13 cellular contexts compared by ENCODE assay signal in the genomic region with DNA sequence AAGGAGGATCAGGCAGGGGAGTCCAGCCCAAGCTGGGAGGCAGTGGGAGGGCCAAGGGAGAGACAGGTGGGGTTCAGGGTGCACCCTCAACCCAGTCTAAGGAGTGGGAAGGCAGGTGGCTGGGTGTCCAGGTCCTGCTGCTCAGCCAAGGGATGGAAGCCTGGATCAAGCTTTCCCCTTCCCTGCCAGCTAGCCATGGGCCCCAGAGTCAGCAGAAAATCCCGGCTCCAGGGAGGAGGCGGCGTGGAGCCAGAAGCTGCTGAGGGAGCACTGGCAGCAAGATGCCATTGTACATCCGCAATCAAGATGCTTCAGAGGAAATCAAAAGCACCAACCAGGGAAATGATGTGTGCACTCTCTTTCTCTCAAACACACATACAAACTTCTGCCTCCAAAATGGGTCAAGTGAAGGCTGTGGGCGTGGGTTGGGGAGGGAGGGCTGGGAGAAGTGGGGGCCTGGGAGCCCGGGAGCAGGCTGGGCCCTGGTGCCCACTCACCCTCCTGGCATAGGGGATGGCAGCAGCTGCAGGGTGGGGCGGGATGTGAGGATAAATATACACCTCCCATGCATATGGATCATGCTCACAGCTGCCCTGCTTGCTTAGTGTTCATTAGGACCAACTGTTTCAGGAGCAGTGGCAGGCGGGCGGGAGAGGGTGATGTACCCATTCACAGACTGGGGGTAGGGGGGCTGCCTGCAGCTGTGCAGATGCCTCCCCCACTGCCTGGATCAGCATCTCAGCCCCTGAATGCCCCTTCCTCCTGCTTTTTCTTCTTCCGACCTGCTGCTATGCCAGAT. TPM values are rescaled to one million over a fixed set of nuclear protein-coding genes. Genes with fewer than 3 reads are reported as not detected.
DNase-seq lines count a peak whose midpoint lies in the region; ATAC-seq and TF ChIP-seq lines count a peak whose summit lies in the region.
"Had no signal": no experiment of that assay in that cellular context is flagged by ENCODE, and none has a peak within 500 bp of the region (broad histone marks: within the 10 kb centered on the region; RNA-seq: fewer than 3 reads in every experiment).

No MANE protein-coding gene starts in this region.

- ATAC-seq in T-cell (replicated peaks in 1 of 4) (peak; percentile 24 to 54 (median 46)), lower lobe of right lung (no peak), HG02884 (IDR thresholded peaks at IDR 0.05; ENCODE audit: unreplicated experiment) (no peak)
- ATAC-seq in stimulated activated effector memory CD8-positive, alpha-beta T cell treated with anti-CD3 and anti-CD28 coated beads, Interleukin-12 subunit alpha, Interleukin-12 subunit beta, amount 100 ng/mL, for 72 hours, result peak; percentile 24
- ATAC-seq: activated T-cell treated with anti-CD3 and anti-CD28 coated beads, Interleukin-2, amount 50 U/mL, for 4 hours had no signal

- peak overlapping the region; percentile 72 to 77 for H3K27ac Mint-ChIP-seq in T-cell
- peak overlapping the region; percentile 83 for H3K27ac Mint-ChIP-seq in stimulated activated effector memory CD8-positive, alpha-beta T cell treated with anti-CD3 and anti-CD28 coated beads, Interleukin-12 subunit alpha, Interleukin-12 subunit beta, amount 100 ng/mL, for 72 hours

- H3K27ac ChIP-seq in lower lobe of right lung, result peak overlapping the region; percentile 84
- H3K27ac ChIP-seq: 22Rv1 had no signal

- H3K36me3 ChIP-seq in lower lobe of right lung, result no peaks in the 10 kb centered on the region

- no peaks in the 10 kb centered on the region for H3K9me3 ChIP-seq in lower lobe of right lung

- DNase-seq in DMS 273 (lab: John Stamatoyannopoulos, UW; ENCODE audit: unreplicated experiment) (peak; percentile 74), DMS 273 treated with DMSO at 0.1 percent for 48 hours (lab: John Stamatoyannopoulos, UW) (no peak), T-cell (no peak), lower lobe of right lung (no peak), NCI-H226 (no peak), MV-4-11 (lab: John Stamatoyannopoulos, UW) (no peak)
- DNase-seq in stimulated activated effector memory CD8-positive, alpha-beta T cell treated with anti-CD3 and anti-CD28 coated beads, Interleukin-12 subunit alpha, Interleukin-12 subunit beta, amount 100 ng/mL, for 72 hours (ENCODE audit: low spot score in 2 of 2), result no peak
- DNase-seq: activated T-cell treated with anti-CD3 and anti-CD28 coated beads, Interleukin-2, amount 50 U/mL, for 4 hours; NCI-H1105 treated with DMSO at 0.1 percent for 48 hours; NCI-H526; stimulated activated CD4-positive, alpha-beta T cell treated with anti-CD3 and anti-CD28 coated beads, Interleukin-4, amount 100 ng/mL, for 24 hours had no signal

- POLR2A ChIA-PET in T-cell (lab: Charles Lee), result interaction anchor here in 1 of 2 donors (0.6 kb wide), 1 partner anchor 359 kb away, joined by 6 read pairs; no protein-coding TSS in a partner anchor

- no peak for TF ChIP-seq CTCF in lower lobe of right lung (IDR thresholded peaks at IDR 0.05)

- H3K9me3 Mint-ChIP-seq in T-cell, result no peaks in the 10 kb centered on the region
- H3K9me3 Mint-ChIP-seq in stimulated activated effector memory CD8-positive, alpha-beta T cell treated with anti-CD3 and anti-CD28 coated beads, Interleukin-12 subunit alpha, Interleukin-12 subunit beta, amount 100 ng/mL, for 72 hours, result no peaks in the 10 kb centered on the region
- H3K9me3 Mint-ChIP-seq: activated T-cell treated with anti-CD3 and anti-CD28 coated beads, Interleukin-2, amount 50 U/mL, for 4 hours had no signal

- H3K4me1 ChIP-seq in lower lobe of right lung, result peaks cover 36% of the 10 kb centered on the region

- H3K36me3 Mint-ChIP-seq in T-cell, result no peaks in the 10 kb centered on the region
- peaks cover 23% of the 10 kb centered on the region for H3K36me3 Mint-ChIP-seq in stimulated activated effector memory CD8-positive, alpha-beta T cell treated with anti-CD3 and anti-CD28 coated beads, Interleukin-12 subunit alpha, Interleukin-12 subunit beta, amount 100 ng/mL, for 72 hours

- CTCF ChIA-PET in T-cell (lab: Charles Lee), result no interaction called here

- intact Hi-C loops in lower lobe of right lung (cut with DNase I), result no loop called here

- peak overlapping the region in 1 of 3 donors; percentile 10 for H3K4me3 Mint-ChIP-seq in T-cell
- no peak overlapping the region for H3K4me3 Mint-ChIP-seq in stimulated activated effector memory CD8-positive, alpha-beta T cell treated with anti-CD3 and anti-CD28 coated beads, Interleukin-12 subunit alpha, Interleukin-12 subunit beta, amount 100 ng/mL, for 72 hours
- H3K4me3 Mint-ChIP-seq: activated T-cell treated with anti-CD3 and anti-CD28 coated beads, Interleukin-2, amount 50 U/mL, for 4 hours had no signal

- no peaks in the 10 kb centered on the region for H3K27me3 Mint-ChIP-seq in T-cell

- no peak overlapping the region for H3K4me3 ChIP-seq in lower lobe of right lung

- no peaks in the 10 kb centered on the region for H3K27me3 ChIP-seq in lower lobe of right lung (ENCODE audit: low read depth)

- H3K4me1 Mint-ChIP-seq in T-cell, result peaks cover 13 to 33% (median 32%) of the 10 kb centered on the region in 3 donors
- H3K4me1 Mint-ChIP-seq in stimulated activated effector memory CD8-positive, alpha-beta T cell treated with anti-CD3 and anti-CD28 coated beads, Interleukin-12 subunit alpha, Interleukin-12 subunit beta, amount 100 ng/mL, for 72 hours, result peaks cover 15% of the 10 kb centered on the region

RNA-seq across cellular contexts. Expression of gene TRIM8, which starts 24.2 kb away (rescaled TPM):
- total RNA-seq in T-cell (10 to 100 TPM; 54.2 to 74.7 (median 67.9) TPM), lower lobe of right lung (142 TPM)

RNA-seq across cellular contexts. Expression of gene ARL3, which starts 45.7 kb away (rescaled TPM):
- total RNA-seq in T-cell, result 1 to 10 TPM; 2.7 to 5.0 (median 3.5) TPM
- 7.3 TPM for total RNA-seq in lower lobe of right lung

RNA-seq across cellular contexts. Expression of gene SFXN2, which starts 45.9 kb away (rescaled TPM):
- total RNA-seq in T-cell (10 to 100 TPM in 4 of 5 donors, 1 to 10 TPM in 1; 9.2 to 32.6 (median 22.6) TPM), lower lobe of right lung (10.0 TPM)

Comparison
In these comparisons a context has a peak if more than half of its experiments do, and no peak if none do; other contexts are left out.
1. ATAC-seq: peak in T-cell (4 of 4) and stimulated activated effector memory CD8-positive, alpha-beta T cell treated with anti-CD3 and anti-CD28 coated beads, Interleukin-12 subunit alpha, Interleukin-12 subunit beta, amount 100 ng/mL, for 72 hours (single experiment); none in lower lobe of right lung (0 of 2) and HG02884 (single experiment).